Comparison of ENCODE assay signal across 8 cellular contexts in genomic region chr17:57892146-57892819, GRCh38. TPM values are rescaled to one million over a fixed set of nuclear protein-coding genes. Genes with fewer than 3 reads are reported as not detected.
DNase-seq lines count a peak whose midpoint lies in the region; ATAC-seq, FAIRE-seq and TF ChIP-seq lines count a peak whose summit lies in the region.

No MANE protein-coding gene starts in this region.

- H3K27me3 ChIP-seq in OCI-LY1 (ENCODE audit: insufficient read depth, low read length): peaks cover 13% of the 10 kb centered on the region
- H3K27me3 ChIP-seq in mucosa of stomach (ENCODE audit: control insufficient read depth, insufficient read depth, low read length): no peaks in the 10 kb centered on the region

- no peaks in the 10 kb centered on the region for H3K79me2 ChIP-seq in OCI-LY1 (ENCODE audit: insufficient read depth, low read length)

- no peak for FAIRE-seq in D721Med (lab: Jason Lieb, UNC)

- no peaks in the 10 kb centered on the region for H4K20me1 ChIP-seq in OCI-LY1 (ENCODE audit: insufficient read depth, low read length)

- H3K4me1 ChIP-seq in OCI-LY1 (ENCODE audit: insufficient read depth, low read length, severe bottlenecking) (no peaks in the 10 kb centered on the region), mucosa of stomach (ENCODE audit: control insufficient read depth, insufficient read depth, low read length) (peaks cover 47% of the 10 kb centered on the region)

- no peaks in the 10 kb centered on the region for H3F3A ChIP-seq in OCI-LY1 (ENCODE audit: insufficient read depth, low read length)

- TF ChIP-seq CTCF in D721Med (IDR thresholded peaks at IDR 0.05; ENCODE audit: insufficient read depth, missing control alignments): peak; percentile 99
- peak; percentile 97 for TF ChIP-seq CTCF in OCI-LY1 (IDR thresholded peaks at IDR 0.05; ENCODE audit: low read length)
- TF ChIP-seq CTCF in epithelial cell of proximal tubule (conservative IDR thresholded peaks at IDR 0.05; ENCODE audit: low read depth, low read length): peak; percentile 99

- H3K4me3 ChIP-seq in OCI-LY1 (ENCODE audit: low read depth, low read length, poor library complexity, severe bottlenecking): no peak overlapping the region
- H3K4me3 ChIP-seq in epithelial cell of proximal tubule (ENCODE audit: low read depth, low read length): peak overlapping the region; percentile 3
- no peak overlapping the region for H3K4me3 ChIP-seq in mucosa of stomach (ENCODE audit: low read length)

- H3K9ac ChIP-seq in OCI-LY1 (ENCODE audit: low read length): no peak overlapping the region
- H3K9ac ChIP-seq in mucosa of stomach (ENCODE audit: low read length): peak overlapping the region; percentile 56

- no peak overlapping the region for H3K27ac ChIP-seq in OCI-LY1 (ENCODE audit: low read depth, low read length, poor library complexity, severe bottlenecking)

- DNase-seq in D721Med (ENCODE audit: insufficient read length, low spot score) (peak; percentile 85), HK-2 (ENCODE audit: unreplicated experiment) (peak; percentile 88), activated T-cell treated with anti-CD3 and anti-CD28 coated beads for 48 hours (ENCODE audit: low read depth) (peak; percentile 78), epithelial cell of proximal tubule (ENCODE audit: low read depth) (no peak)
- peak; percentile 74 to 78 for DNase-seq in stimulated activated CD8-positive, alpha-beta memory T cell treated with anti-CD3 and anti-CD28 coated beads, Interleukin-2, amount 100 ng/mL, for 48 hours (ENCODE audit: low read depth in 2 of 2)

- no peak overlapping the region for H2AFZ ChIP-seq in OCI-LY1 (ENCODE audit: low read length)

- H3K9me3 ChIP-seq in OCI-LY1 (ENCODE audit: low read length) (no peaks in the 10 kb centered on the region), mucosa of stomach (ENCODE audit: control insufficient read depth, low read length) (no peaks in the 10 kb centered on the region)

- no peak overlapping the region for H3K4me2 ChIP-seq in OCI-LY1 (ENCODE audit: low read length)

- H3K36me3 ChIP-seq in OCI-LY1 (ENCODE audit: insufficient read depth, low read length) (no peaks in the 10 kb centered on the region), mucosa of stomach (ENCODE audit: control insufficient read depth, insufficient read depth, low read length) (no peaks in the 10 kb centered on the region)

- ATAC-seq in HG03378 (IDR thresholded peaks at IDR 0.05; ENCODE audit: unreplicated experiment): no peak

- H3K9me2 ChIP-seq in OCI-LY1 (ENCODE audit: low read depth, low read length): no peaks in the 10 kb centered on the region

RNA-seq across cellular contexts. Expression of gene MRPS23, which starts 42.4 kb away (rescaled TPM):
- total RNA-seq in epithelial cell of proximal tubule: 27.0 and 82.9 TPM in 2 replicates
